16 cellular contexts compared by ENCODE assay signal in genomic region chr5:129046151-129046550, GRCh38. TPM values are rescaled to one million over a fixed set of nuclear protein-coding genes. Genes with fewer than 3 reads are reported as not detected.
DNase-seq lines count a peak whose midpoint lies in the region; ATAC-seq and TF ChIP-seq lines count a peak whose summit lies in the region.
"Had no signal": no experiment of that assay in that cellular context is flagged by ENCODE, and none has a peak within 500 bp of the region (broad histone marks: within the 10 kb centered on the region; RNA-seq: fewer than 3 reads in every experiment).

No MANE protein-coding gene starts in this region.

- DNase-seq in H4 (ENCODE audit: low spot score) (peak; percentile 25), LHCN-M2 (ENCODE audit: low read depth) (peak; percentile 1), choroid plexus epithelial cell (ENCODE audit: low read depth) (peak; percentile 21), iris pigment epithelial cell (ENCODE audit: low read depth) (peak; percentile 21), omental fat pad (ENCODE audit: low spot score) (no peak), SIG-M5 (lab: John Stamatoyannopoulos, UW) (no peak)
- no peak for DNase-seq in activated CD8-positive, alpha-beta memory T cell treated with anti-CD3 and anti-CD28 coated beads for 24 hours
- DNase-seq: CD4-positive, alpha-beta memory T cell; DMS79; NCI-H1105; NCI-H2081 treated with DMSO at 0.1 percent for 48 hours; NCI-H345; NCI-H524 treated with DMSO at 0.1 percent for 48 hours; RPMI8226 had no signal

- no peak overlapping the region for H3K4me3 ChIP-seq in choroid plexus epithelial cell (ENCODE audit: low read depth, low read length)
- H3K4me3 ChIP-seq: BLaER1, HAP-1 had no signal

- ATAC-seq in omental fat pad (ENCODE audit: low FRiP score), result no peak

- TF ChIP-seq CTCF in choroid plexus epithelial cell (conservative IDR thresholded peaks at IDR 0.05; ENCODE audit: low read depth, low read length), result no peak
- TF ChIP-seq CTCF in omental fat pad (IDR thresholded peaks at IDR 0.05), result no peak

RNA-seq across cellular contexts. Expression of gene ISOC1, which starts 48.4 kb away (rescaled TPM):
- 41.4 and 55.2 TPM in 2 replicates for total RNA-seq in H4 (2014; rRNA removed; shearing (Covaris generic))
- total RNA-seq in LHCN-M2 (2014; rRNA removed) (14.0 and 15.3 TPM in 2 replicates), omental fat pad (10 to 100 TPM; 24.5 to 37.3 (median 29.2) TPM)
- 5.2 TPM for polyA plus RNA-seq in LHCN-M2 (2012)

Comparison
In these comparisons a context has a peak if more than half of its experiments do, and no peak if none do; other contexts are left out.
1. DNase-seq: peak in H4 (single experiment), LHCN-M2 (single experiment), choroid plexus epithelial cell (single experiment) and iris pigment epithelial cell (single experiment); none in omental fat pad (single experiment), activated CD8-positive, alpha-beta memory T cell treated with anti-CD3 and anti-CD28 coated beads for 24 hours (single experiment) and SIG-M5 (single experiment).